ENCODE assay signal across 8 cellular contexts in the genomic region with DNA sequence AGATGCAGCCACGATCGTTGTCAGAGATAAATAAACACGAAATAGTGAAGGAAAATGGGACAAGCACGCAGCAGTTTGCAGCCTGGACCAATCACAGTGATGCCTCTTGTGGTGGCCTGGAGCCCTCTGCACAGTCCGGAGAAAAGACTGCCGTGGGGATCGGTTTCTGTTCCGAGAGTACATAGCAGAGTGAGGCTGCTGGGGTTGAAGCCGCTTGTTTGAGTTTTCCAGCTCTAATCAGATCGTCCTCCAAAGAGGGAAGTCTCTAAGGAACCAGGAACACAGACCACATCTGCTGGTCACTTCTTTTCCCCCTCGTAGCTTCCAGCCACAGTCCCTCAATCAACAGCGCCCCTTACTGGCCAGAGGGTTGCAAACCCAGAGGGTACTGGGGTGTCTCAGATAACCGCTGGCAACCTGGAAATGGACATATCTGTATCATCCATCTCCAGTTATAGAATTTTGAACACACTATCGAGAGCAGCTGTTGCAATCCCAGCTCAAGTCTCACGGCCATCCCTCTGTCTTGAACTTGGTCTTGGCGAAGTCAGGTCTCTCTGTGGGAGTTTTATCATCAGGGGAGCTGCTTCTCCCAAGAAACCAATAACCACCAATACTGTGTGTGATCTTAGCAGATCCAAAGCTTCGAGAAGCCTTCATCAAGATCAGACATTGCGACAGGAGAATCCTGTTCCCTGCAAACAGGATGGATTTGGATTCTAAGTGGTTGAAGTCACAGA. TPM values are rescaled to one million over a fixed set of nuclear protein-coding genes. Genes with fewer than 3 reads are reported as not detected.
DNase-seq lines count a peak whose midpoint lies in the region; ATAC-seq and TF ChIP-seq lines count a peak whose summit lies in the region.

No MANE protein-coding gene starts in this region.

- H3K4me1 Mint-ChIP-seq in Calu3 (ENCODE audit: low read depth, unreplicated experiment) (peaks cover 13% of the 10 kb centered on the region), HFFc6 (ENCODE audit: low read depth) (0 out of 2 replicates have a peak, but pooled peaks cover 5% of the 10 kb centered on the region)

- H3K27me3 Mint-ChIP-seq in Calu3 (ENCODE audit: unreplicated experiment) (peaks cover 54% of the 10 kb centered on the region), HFFc6 (ENCODE audit: insufficient read depth) (peaks cover 39% of the 10 kb centered on the region)

- peak; percentile 62 for TF ChIP-seq CTCF in Calu3 (IDR thresholded peaks at IDR 0.05; ENCODE audit: unreplicated experiment)
- TF ChIP-seq CTCF in HFFc6 (IDR thresholded peaks at IDR 0.05) = peak; percentile 91
- TF ChIP-seq CTCF in epithelial cell of proximal tubule (conservative IDR thresholded peaks at IDR 0.05; ENCODE audit: low read depth, low read length) = peak; percentile 99

- no peak for ATAC-seq in HG02571 (IDR thresholded peaks at IDR 0.05; ENCODE audit: unreplicated experiment)

- intact Hi-C loops in Calu3 (cut with micrococcal nuclease; ENCODE audit: unreplicated experiment) = loop anchor here (1.0 to 2.0 kb wide), 2 partner anchors 133 to 187 kb away; no protein-coding TSS in a partner anchor

- peak overlapping the region; percentile 28 for H3K4me3 Mint-ChIP-seq in Calu3 (ENCODE audit: low read depth, unreplicated experiment)
- H3K4me3 Mint-ChIP-seq in HFFc6 = peak overlapping the region; percentile 90

- peak overlapping the region; percentile 11 for H3K4me3 ChIP-seq in epithelial cell of proximal tubule (ENCODE audit: low read depth, low read length)

- DNase-seq in Calu3 (peak; percentile 71), HFFc6 (peak; percentile 54), NCI-H774 (lab: John Stamatoyannopoulos, UW) (peak; percentile 67), epithelial cell of proximal tubule (ENCODE audit: low read depth) (no peak), mucosa of gallbladder (ENCODE audit: low spot score) (peak; percentile 62)
- DNase-seq in activated CD8-positive, alpha-beta memory T cell treated with anti-CD3 and anti-CD28 coated beads, Interleukin-2, amount 50 U/mL, for 48 hours = peak; percentile 79
- DNase-seq in stimulated activated CD8-positive, alpha-beta memory T cell treated with anti-CD3 and anti-CD28 coated beads, Interleukin-4, amount 100 ng/mL, for 24 hours (ENCODE audit: low read depth) = peak; percentile 40

- CTCF ChIA-PET in Calu3 (lab: Charles Lee) = interaction anchor here (0.5 to 1.7 kb wide), 4 partner anchors 89 to 211 kb away, joined by 3 to 16 read pairs (median 4); no protein-coding TSS in a partner anchor

- no peak overlapping the region for H3K27ac Mint-ChIP-seq in Calu3 (ENCODE audit: unreplicated experiment)
- no peak overlapping the region for H3K27ac Mint-ChIP-seq in HFFc6

- H3K36me3 Mint-ChIP-seq in Calu3 (ENCODE audit: insufficient read depth, unreplicated experiment) (no peaks in the 10 kb centered on the region), HFFc6 (ENCODE audit: low read depth) (no peaks in the 10 kb centered on the region)

- BruUV-seq in Calu3 (replicated peaks; lab: Mats Ljungman, UMichigan) = no TSS peak

- H3K9me3 Mint-ChIP-seq in Calu3 (ENCODE audit: low read depth, unreplicated experiment) (no peaks in the 10 kb centered on the region), HFFc6 (no peaks in the 10 kb centered on the region)

RNA-seq across cellular contexts. Expression of a gene that starts 57.4 kb away (rescaled TPM):
- not detected in 2 replicates for total RNA-seq in Calu3 (2022)
- total RNA-seq in HFFc6 (2021; fragmentation: NEBNext Ultra II Directional; extraction: Animal tissue kit (Norgen Biotek cat#: 25700)) = not detected
- total RNA-seq in epithelial cell of proximal tubule = not detected in 2 replicates
- not detected for total RNA-seq in mucosa of gallbladder
